Comparison of ENCODE assay signal across 25 cellular contexts in the genomic region with DNA sequence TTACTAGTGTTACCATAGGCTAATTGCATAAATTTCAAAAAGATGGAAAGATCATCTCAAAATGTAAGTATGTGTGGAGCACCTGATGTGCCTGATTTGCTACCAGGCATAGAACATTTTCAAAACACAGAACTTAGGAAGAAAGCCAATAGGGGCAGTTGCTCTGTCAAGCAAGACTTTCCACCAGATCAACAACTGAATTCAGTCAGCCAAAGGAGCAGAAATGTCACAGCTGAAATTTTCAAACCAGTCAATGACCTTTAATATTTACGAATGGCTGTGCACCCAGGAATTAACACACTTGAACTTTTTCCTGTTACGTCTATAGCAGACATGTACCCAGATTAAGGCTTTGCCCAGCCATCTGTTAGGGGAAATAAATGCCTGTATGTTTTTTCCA.
DNase-seq lines count a peak whose midpoint lies in the region; ATAC-seq and TF ChIP-seq lines count a peak whose summit lies in the region.
"Had no signal": no experiment of that assay in that cellular context is flagged by ENCODE, and none has a peak within 500 bp of the region (broad histone marks: within the 10 kb centered on the region; RNA-seq: fewer than 3 reads in every experiment).

No MANE protein-coding gene starts in this region.

- no peaks in the 10 kb centered on the region for H4K20me1 ChIP-seq in IMR-90 (ENCODE audit: insufficient read depth, low read length)
- no peaks in the 10 kb centered on the region for H4K20me1 ChIP-seq in fibroblast of lung (ENCODE audit: control insufficient read depth, extremely low read depth, insufficient read depth, low read length)

- H4K8ac ChIP-seq in IMR-90 (ENCODE audit: low read depth in 2 of 2, low read length in 2 of 2), result no peak overlapping the region

- peaks cover 3% of the 10 kb centered on the region for H3K9me1 ChIP-seq in IMR-90 (ENCODE audit: insufficient read depth, low read length)

- H3K4me1 Mint-ChIP-seq in stimulated activated memory B cell treated with anti-CD40 and anti-IgM and Interleukin-4, amounts not matched to agents 10 μg/mL and 1 μg/mL and 100 μg/mL, for 72 hours, result peaks cover 52% of the 10 kb centered on the region
- H3K4me1 Mint-ChIP-seq in activated T-cell treated with anti-CD3 and anti-CD28 coated beads, Interleukin-2, amount 50 U/mL, for 24 hours (ENCODE audit: low read depth), result peaks cover 47% of the 10 kb centered on the region

- H4K91ac ChIP-seq in IMR-90 (ENCODE audit: insufficient read depth, low read depth, low read length), result no peak overlapping the region

- H3K4me2 ChIP-seq in IMR-90 (ENCODE audit: low read depth, low read length), result peak overlapping the region; percentile 25; the same call in 1 of the 2 replicates
- H3K4me2 ChIP-seq in fibroblast of lung (ENCODE audit: extremely low read depth, insufficient read depth, low read length), result no peak overlapping the region
- H3K4me2 ChIP-seq: A549 had no signal

- H3K4ac ChIP-seq in IMR-90 (ENCODE audit: low read depth, low read length), result 0 out of 2 replicates have a peak overlapping the region, but pooled peaks have one; percentile 2

- H2AK5ac ChIP-seq in IMR-90 (ENCODE audit: low read depth, low read length), result no peak overlapping the region

- dilution Hi-C loops in IMR-90 (cut with HindIII; ENCODE audit: low sequenced_read_pairs, unreplicated experiment), result no loop called here

- no peaks in the 10 kb centered on the region for H3K9me3 ChIP-seq in AG04450 (ENCODE audit: control insufficient read depth, insufficient read depth, low read length)
- H3K9me3 ChIP-seq in IMR-90 (ENCODE audit: control insufficient read depth, insufficient read depth, low read length), result no peaks in the 10 kb centered on the region
- H3K9me3 ChIP-seq in fibroblast of lung (ENCODE audit: control insufficient read depth, insufficient read depth, low read depth, low read length), result no peaks in the 10 kb centered on the region
- H3K9me3 ChIP-seq: A549, BE2C had no signal

- no peaks in the 10 kb centered on the region for H3K9me3 Mint-ChIP-seq in stimulated activated memory B cell treated with anti-CD40 and anti-IgM and Interleukin-4, amounts not matched to agents 10 μg/mL and 1 μg/mL and 100 μg/mL, for 72 hours
- no peaks in the 10 kb centered on the region for H3K9me3 Mint-ChIP-seq in activated T-cell treated with anti-CD3 and anti-CD28 coated beads, Interleukin-2, amount 50 U/mL, for 24 hours
- H3K9me3 Mint-ChIP-seq: CD8-positive, alpha-beta memory T cell had no signal

- in situ Hi-C loops in IMR-90 (cut with MboI; ENCODE audit: low sequenced_read_pairs), result loop anchor here (10.0 kb wide), 1 partner anchor 448 kb away; a partner anchor contains a TSS

- H3K36me3 ChIP-seq in IMR-90 (ENCODE audit: control insufficient read depth, insufficient read depth, low read length) (no peaks in the 10 kb centered on the region), fibroblast of lung (ENCODE audit: control insufficient read depth, insufficient read depth, low read length) (no peaks in the 10 kb centered on the region)
- H3K36me3 ChIP-seq: BE2C had no signal

- no peak for TF ChIP-seq RAD21 in IMR-90 (IDR thresholded peaks at IDR 0.05; ENCODE audit: low read length)

- intact Hi-C loops in IMR-90 (cut with micrococcal nuclease), result loop anchor here (2.0 kb wide), 1 partner anchor 454 kb away; no protein-coding TSS in a partner anchor

- 0 out of 2 replicates have a peak overlapping the region, but pooled peaks have one; percentile 9 for H3K18ac ChIP-seq in IMR-90 (ENCODE audit: low read depth, low read length)

- H2BK20ac ChIP-seq in IMR-90 (ENCODE audit: low read depth, low read length), result no peak overlapping the region

- CTCF ChIA-PET in AG04450 (lab: Charles Lee) (no interaction called here), IMR-90 (lab: Yijun Ruan, JAX) (interaction anchor here (0.5 kb wide), 1 partner anchor 10 kb away, joined by 3 read pairs; no protein-coding TSS in a partner anchor)

- H3K56ac ChIP-seq in IMR-90 (ENCODE audit: extremely low read depth, insufficient read depth, low read length), result no peak overlapping the region

- H3K27me3 ChIP-seq in AG04450 (ENCODE audit: control insufficient read depth, insufficient read depth, low read length) (no peaks in the 10 kb centered on the region), IMR-90 (ENCODE audit: control insufficient read depth, insufficient read depth, low read length) (no peaks in the 10 kb centered on the region), fibroblast of lung (ENCODE audit: control insufficient read depth, insufficient read depth, low read length) (no peaks in the 10 kb centered on the region)
- H3K27me3 ChIP-seq: BE2C had no signal

- peak overlapping the region; percentile 7 for H2BK5ac ChIP-seq in IMR-90 (ENCODE audit: low read depth, low read length, poor library complexity, severe bottlenecking)

- no peaks in the 10 kb centered on the region for H3K27me3 Mint-ChIP-seq in stimulated activated memory B cell treated with anti-CD40 and anti-IgM and Interleukin-4, amounts not matched to agents 10 μg/mL and 1 μg/mL and 100 μg/mL, for 72 hours
- H3K27me3 Mint-ChIP-seq in activated T-cell treated with anti-CD3 and anti-CD28 coated beads, Interleukin-2, amount 50 U/mL, for 24 hours, result no peaks in the 10 kb centered on the region
- H3K27me3 Mint-ChIP-seq: CD8-positive, alpha-beta memory T cell had no signal

- BruUV-seq in IMR-90 (replicated peaks; lab: Mats Ljungman, UMichigan), result no TSS peak

- POLR2A ChIA-PET in AG04450 (lab: Yijun Ruan, JAX), result no interaction called here
- POLR2A ChIA-PET in IMR-90 (lab: Charles Lee; ENCODE audit: unreplicated experiment), result no interaction called here

- no peak for TF ChIP-seq POLR2A in IMR-90 (IDR thresholded peaks at IDR 0.05; ENCODE audit: low read depth, low read length)

- no peaks in the 10 kb centered on the region for H3K79me2 ChIP-seq in fibroblast of lung (ENCODE audit: control insufficient read depth, insufficient read depth, low read length)

- no peaks in the 10 kb centered on the region for H3K36me3 Mint-ChIP-seq in stimulated activated memory B cell treated with anti-CD40 and anti-IgM and Interleukin-4, amounts not matched to agents 10 μg/mL and 1 μg/mL and 100 μg/mL, for 72 hours
- H3K36me3 Mint-ChIP-seq in activated T-cell treated with anti-CD3 and anti-CD28 coated beads, Interleukin-2, amount 50 U/mL, for 24 hours (ENCODE audit: low read depth), result peaks cover 3% of the 10 kb centered on the region
- H3K36me3 Mint-ChIP-seq: CD14-positive monocyte; CD8-positive, alpha-beta memory T cell had no signal

- H3K23ac ChIP-seq in IMR-90 (ENCODE audit: low read depth, low read length), result no peak overlapping the region

- no peak overlapping the region for H2BK120ac ChIP-seq in IMR-90 (ENCODE audit: low read depth, low read length)

- no peak for ATAC-seq in IMR-90 (ENCODE audit: low read depth)
- peak; percentile 51 for ATAC-seq in stimulated activated memory B cell treated with anti-CD40 and anti-IgM and Interleukin-4, amounts not matched to agents 10 μg/mL and 1 μg/mL and 100 μg/mL, for 72 hours
- ATAC-seq: A549, HCT116, Panc1 had no signal

- DNase-seq in AG04450 (ENCODE audit: low read depth, low spot score), result no peak
- DNase-seq in IMR-90, result no peak
- no peak for DNase-seq in fibroblast of lung (ENCODE audit: low read depth in 2 of 2)
- no peak for DNase-seq in NCI-H2107 (lab: John Stamatoyannopoulos, UW)
- no peak for DNase-seq in activated T-cell treated with anti-CD3 and anti-CD28 coated beads, Interleukin-2, amount 50 U/mL, for 24 hours
- DNase-seq in DMS 273 (lab: John Stamatoyannopoulos, UW; ENCODE audit: unreplicated experiment), result no peak
- DNase-seq: BE2C; CD8-positive, alpha-beta memory T cell; DMS153; DND-41; NCI-H1048; NCI-H1417; NCI-H1694; NCI-H2029 treated with DMSO at 0.1 percent for 48 hours; NCI-H2227 treated with DMSO at 0.1 percent for 48 hours; NCI-H69; NK-92 treated with Interleukin-12 subunit alpha and Interleukin-12 subunit beta, amount 100 ng/mL, for 24 hours; SHP77 had no signal

- H3K4me3 ChIP-seq in AG04450 (ENCODE audit: low read depth, low read length) (no peak overlapping the region), IMR-90 (ENCODE audit: insufficient read depth, low read depth, low read length) (no peak overlapping the region), fibroblast of lung (replicated peaks in 1 of 4; ENCODE audit: control extremely low read depth in 1 of 4, insufficient read depth in 1 of 4, low read depth in 3 of 4, low read length in 4 of 4) (no peak overlapping the region)
- H3K4me3 ChIP-seq: A549 had no signal

- peak overlapping the region; percentile 18 for H3K4me3 Mint-ChIP-seq in stimulated activated memory B cell treated with anti-CD40 and anti-IgM and Interleukin-4, amounts not matched to agents 10 μg/mL and 1 μg/mL and 100 μg/mL, for 72 hours
- no peak overlapping the region for H3K4me3 Mint-ChIP-seq in activated T-cell treated with anti-CD3 and anti-CD28 coated beads, Interleukin-2, amount 50 U/mL, for 24 hours
- H3K4me3 Mint-ChIP-seq: CD14-positive monocyte; CD8-positive, alpha-beta memory T cell had no signal

- H2AFZ ChIP-seq in IMR-90 (replicated peaks; ENCODE audit: low read length, poor library complexity), result no peak overlapping the region
- no peak overlapping the region for H2AFZ ChIP-seq in fibroblast of lung (ENCODE audit: low read length)

- H3K79me1 ChIP-seq in IMR-90 (ENCODE audit: low read depth in 1 of 2, low read length in 2 of 2), result no peaks in the 10 kb centered on the region

- TF ChIP-seq CTCF in AG04450 (IDR thresholded peaks at IDR 0.05; ENCODE audit: low read depth, low read length), result no peak
- no peak for TF ChIP-seq CTCF in IMR-90 (conservative IDR thresholded peaks at IDR 0.05; ENCODE audit: low read depth, low read length)
- TF ChIP-seq CTCF in fibroblast of lung (conservative IDR thresholded peaks at IDR 0.05 in 1 of 2, IDR thresholded peaks at IDR 0.05 in 1 of 2; ENCODE audit: low read depth in 1 of 2, low read length in 2 of 2), result no peak

- peak overlapping the region; percentile 87 for H3K27ac Mint-ChIP-seq in stimulated activated memory B cell treated with anti-CD40 and anti-IgM and Interleukin-4, amounts not matched to agents 10 μg/mL and 1 μg/mL and 100 μg/mL, for 72 hours
- no peak overlapping the region for H3K27ac Mint-ChIP-seq in activated T-cell treated with anti-CD3 and anti-CD28 coated beads, Interleukin-2, amount 50 U/mL, for 24 hours
- H3K27ac Mint-ChIP-seq: CD14-positive monocyte; CD8-positive, alpha-beta memory T cell had no signal

- WGBS in IMR-90 (ENCODE audit: extremely low coverage in 2 of 2, insufficient read length in 1 of 2), 2 experiments, result no CpG with 5 or more reads among the region's 2 CpGs

- no peak overlapping the region; the same call in 1 of the 2 replicates for H4K5ac ChIP-seq in IMR-90 (ENCODE audit: low read depth, low read length)

- no peak overlapping the region for H3K14ac ChIP-seq in IMR-90 (replicated peaks; ENCODE audit: low read depth, low read length)

- H3K27ac ChIP-seq in AG04450 (ENCODE audit: low read depth, low read length) (peak overlapping the region; percentile 41), IMR-90 (ENCODE audit: insufficient read depth, low read length) (no peak overlapping the region), fibroblast of lung (ENCODE audit: insufficient read depth, low read length) (peak overlapping the region; percentile 34)
- H3K27ac ChIP-seq: A549, HL-60, RWPE1 had no signal

- H2BK15ac ChIP-seq in IMR-90 (ENCODE audit: low read depth, low read length), result peak overlapping the region; percentile 64; the same call in 2 of the 3 replicates

- H3K9ac ChIP-seq in IMR-90 (ENCODE audit: low read depth, low read length) (no peak overlapping the region), fibroblast of lung (ENCODE audit: insufficient read depth, low read length) (no peak overlapping the region)

- no peak overlapping the region for H2AK9ac ChIP-seq in IMR-90 (replicated peaks; ENCODE audit: low read depth, low read length, poor library complexity)

- H3K4me1 ChIP-seq in IMR-90 (ENCODE audit: control insufficient read depth, insufficient read depth, low read length) (peaks cover 13% of the 10 kb centered on the region; the same call in 1 of the 2 replicates), fibroblast of lung (ENCODE audit: control insufficient read depth, extremely low read depth, insufficient read depth, low read length) (peaks cover 13% of the 10 kb centered on the region)
- H3K4me1 ChIP-seq: BE2C had no signal
